ENCODE assay signal across 17 cellular contexts in genomic region chr3:131973731-131974130, GRCh38.
DNase-seq lines count a peak whose midpoint lies in the region; ATAC-seq and TF ChIP-seq lines count a peak whose summit lies in the region.
"Had no signal": no experiment of that assay in that cellular context is flagged by ENCODE, and none has a peak within 500 bp of the region (broad histone marks: within the 10 kb centered on the region; RNA-seq: fewer than 3 reads in every experiment).

No MANE protein-coding gene starts in this region.

- POLR2A ChIA-PET in GM10248 (lab: Yijun Ruan, JAX): no interaction called here

- CTCF ChIA-PET in GM10248 (lab: Yijun Ruan, JAX): no interaction called here

- no peak for ATAC-seq in HG03196 (IDR thresholded peaks at IDR 0.05; ENCODE audit: unreplicated experiment)

- no peak for TF ChIP-seq CTCF in astrocyte of the cerebellum (IDR thresholded peaks at IDR 0.05; ENCODE audit: low read depth, low read length, missing control alignments)
- TF ChIP-seq CTCF in fibroblast of the aortic adventitia (IDR thresholded peaks at IDR 0.05; ENCODE audit: insufficient read depth, low read length): no peak
- no peak for TF ChIP-seq CTCF in GM10248 (IDR thresholded peaks at IDR 0.05; ENCODE audit: control extremely low read depth, extremely low read depth, low read depth, missing control alignments)

- in situ Hi-C loops in astrocyte of the cerebellum (cut with HindIII; ENCODE audit: low sequenced_read_pairs): no loop called here

- DNase-seq in NCI-H2227 (lab: John Stamatoyannopoulos, UW; ENCODE audit: unreplicated experiment) (peak; percentile 3), NCI-H2227 treated with DMSO at 0.1 percent for 48 hours (lab: John Stamatoyannopoulos, UW) (no peak), astrocyte of the cerebellum (ENCODE audit: low read depth) (peak; percentile 42), fibroblast of the aortic adventitia (ENCODE audit: low read depth) (peak; percentile 57), cerebellar nuclear complex (lab: John Stamatoyannopoulos, UW) (no peak), GM03348 (ENCODE audit: low spot score) (no peak), GM10248 (ENCODE audit: extremely low spot score) (no peak)
- DNase-seq: 8988T, DND-41, GDM1, NCI-H1105, NCI-H187 treated with DMSO at 0.1 percent for 48 hours, NCI-H2171, NCI-H774 had no signal

- no peak overlapping the region for H3K4me3 ChIP-seq in astrocyte of the cerebellum (ENCODE audit: low read depth, low read length)
- H3K4me3 ChIP-seq in fibroblast of the aortic adventitia (ENCODE audit: low read depth, low read length): no peak overlapping the region
- H3K4me3 ChIP-seq: BLaER1 treated with 17β-estradiol and CSF1 and Interleukin-3, amounts not matched to agents 10 nM and 100 nM; SK-N-MC had no signal

Comparison
In these comparisons a context has a peak if more than half of its experiments do, and no peak if none do; other contexts are left out.
1. DNase-seq: peak in NCI-H2227 (single experiment), astrocyte of the cerebellum (single experiment) and fibroblast of the aortic adventitia (single experiment); none in NCI-H2227 treated with DMSO at 0.1 percent for 48 hours (single experiment), cerebellar nuclear complex (0 of 2), GM03348 (single experiment) and GM10248 (single experiment).